Comparison of ENCODE assay signal across 19 cellular contexts in the genomic region with DNA sequence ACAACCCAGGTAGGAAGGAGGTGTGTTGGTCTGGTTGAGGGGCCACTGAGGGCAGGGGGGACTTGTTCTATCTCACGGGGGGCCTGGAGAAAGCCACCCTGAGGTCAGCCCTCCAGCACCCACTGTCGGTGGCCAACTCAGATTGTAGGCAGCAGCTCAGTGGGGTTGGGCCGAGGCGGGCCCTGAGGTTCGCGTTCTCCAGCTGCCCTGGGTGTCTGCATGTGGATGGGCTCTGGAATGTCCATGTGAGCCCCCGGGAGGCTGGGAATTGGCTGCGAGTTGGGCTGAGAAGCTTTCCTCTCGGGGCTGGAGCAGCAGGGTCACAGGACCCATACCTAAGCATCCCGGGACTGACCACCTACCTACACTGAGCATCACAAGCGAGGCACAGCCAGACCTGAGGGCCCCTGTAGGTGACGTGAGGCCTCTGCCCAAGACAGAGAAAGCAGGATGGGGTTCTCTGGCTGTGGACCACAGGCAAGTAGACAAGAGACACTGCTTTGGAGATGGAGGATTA.
"Had no signal": no experiment of that assay in that cellular context is flagged by ENCODE, and none has a peak within 500 bp of the region (broad histone marks: within the 10 kb centered on the region; RNA-seq: fewer than 3 reads in every experiment).

No MANE protein-coding gene starts in this region.

- H3K9me3 ChIP-seq: pancreas had no signal

- H3K4me1 ChIP-seq: foreskin keratinocyte, pancreas had no signal

- DNase-seq: cerebellar nuclear complex; dermis blood vessel endothelial cell; erythroblast; foreskin keratinocyte; head of caudate nucleus; kidney; left colon; mammary epithelial cell; natural killer cell; occipital lobe; psoas muscle; retina; small intestine; stimulated activated CD4-positive, alpha-beta T cell treated with anti-CD3 and anti-CD28 coated beads, Interleukin-2, amount 100 ng/mL, for 48 hours; stimulated activated naive CD4-positive, alpha-beta T cell treated with Interleukin-2 at 50 U/mL for 16 hours; trophoblast cell had no signal

- H3K4me3 ChIP-seq: hepatocyte, neural progenitor cell, pancreas, psoas muscle had no signal

- H2AFZ ChIP-seq: hepatocyte, neural progenitor cell had no signal

- H3K4me2 ChIP-seq: hepatocyte, neural progenitor cell had no signal

- H3K27me3 ChIP-seq: foreskin keratinocyte, hepatocyte, neural progenitor cell, pancreas had no signal

- H3K9ac ChIP-seq: neural progenitor cell had no signal

- H3K36me3 ChIP-seq: neural progenitor cell, pancreas had no signal

- H3K27ac ChIP-seq: foreskin keratinocyte, hepatocyte, neural progenitor cell, pancreas, psoas muscle had no signal
